ENCODE assay signal across 1 cellular context in the genomic region with DNA sequence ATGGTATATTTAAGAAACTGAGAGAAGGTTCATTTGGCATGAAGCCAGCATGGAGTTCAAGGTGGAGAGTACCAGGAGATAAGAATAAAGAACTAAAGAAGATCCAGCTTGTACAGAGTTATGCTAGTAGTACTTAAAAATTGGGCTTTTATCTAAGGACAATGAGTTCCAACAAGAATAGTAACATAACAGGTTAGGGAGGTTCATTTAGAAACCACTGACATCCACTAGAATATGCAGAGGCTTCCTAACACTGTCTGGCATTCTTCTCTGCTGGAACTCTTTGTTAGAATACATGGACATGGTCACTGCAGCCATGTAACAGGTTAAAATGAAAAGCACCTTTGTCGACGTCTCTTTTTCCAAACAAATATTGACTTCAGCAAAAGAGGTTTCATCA.
TF ChIP-seq lines count a peak whose summit lies in the region.

No MANE protein-coding gene starts in this region.

TF ChIP-seq in HepG2, 621 proteins besides CTCF, POLR2A, EP300 and RAD21:
- TF ChIP-seq KDM6A (CRISPR knock-in tag; IDR thresholded peaks at IDR 0.05; ENCODE audit: low read depth): no peak
- no peak for TF ChIP-seq SOX6 (IDR thresholded peaks at IDR 0.05)
- TF ChIP-seq SOX6 (CRISPR knock-in tag; IDR thresholded peaks at IDR 0.05): 0 out of 2 replicates have a peak, but pooled peaks have one; percentile 12
- peak; percentile 49; the same call in 1 of the 2 replicates for TF ChIP-seq CEBPG (CRISPR knock-in tag; IDR thresholded peaks at IDR 0.05)
TF ChIP-seq in HepG2: peak in this region for 2.
